12 cellular contexts compared by ENCODE assay signal in the genomic region with DNA sequence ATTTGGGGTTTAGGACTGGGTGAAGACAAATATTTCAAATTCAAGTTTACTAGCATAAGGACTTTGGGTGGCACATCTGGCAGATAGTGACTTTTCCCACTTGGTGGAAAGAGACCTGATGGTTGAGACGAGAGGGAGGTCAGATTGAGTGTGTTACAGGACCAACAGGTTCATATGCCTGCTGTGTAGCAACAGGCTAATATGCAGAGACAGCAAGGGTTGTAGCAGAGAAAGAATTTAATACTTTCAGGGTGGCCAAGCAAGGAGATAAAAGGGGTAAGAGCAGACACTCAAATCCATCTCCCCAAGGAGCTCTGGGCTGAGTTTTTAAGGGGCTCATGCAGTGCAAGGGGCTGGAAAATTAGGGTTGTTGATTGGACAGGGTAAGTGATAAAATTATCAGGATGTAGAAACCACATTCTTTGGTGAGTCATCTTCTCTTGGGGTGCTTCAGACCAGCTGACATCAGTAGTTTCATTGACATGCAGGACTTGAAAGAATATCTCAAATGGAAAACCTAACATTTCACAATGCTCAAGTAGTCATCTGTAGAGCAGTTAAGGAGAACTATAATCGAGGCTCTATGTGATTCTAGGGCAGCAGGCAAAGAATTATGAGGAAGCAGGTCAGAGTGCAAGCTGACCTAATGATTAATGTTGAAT. TPM values are rescaled to one million over a fixed set of nuclear protein-coding genes. Genes with fewer than 3 reads are reported as not detected.
DNase-seq lines count a peak whose midpoint lies in the region; ATAC-seq, FAIRE-seq and TF ChIP-seq lines count a peak whose summit lies in the region.
"Had no signal": no experiment of that assay in that cellular context is flagged by ENCODE, and none has a peak within 500 bp of the region (broad histone marks: within the 10 kb centered on the region; RNA-seq: fewer than 3 reads in every experiment).

No MANE protein-coding gene starts in this region.

- no peak for FAIRE-seq in bronchial epithelial cell (lab: Jason Lieb, UNC)

- H3K36me3 Mint-ChIP-seq in activated CD4-positive, alpha-beta T cell treated with anti-CD3 and anti-CD28 coated beads, Interleukin-2, amount 10 ng/mL, durations not matched to agents 7 days and 5 days (ENCODE audit: low read depth): peaks cover 7% of the 10 kb centered on the region
- H3K36me3 Mint-ChIP-seq in stimulated activated effector memory CD8-positive, alpha-beta T cell treated with anti-CD3 and anti-CD28 coated beads, Interleukin-12 subunit alpha, Interleukin-12 subunit beta, amount 100 ng/mL, for 72 hours: no peaks in the 10 kb centered on the region
- H3K36me3 Mint-ChIP-seq in osteocyte (ENCODE audit: unreplicated experiment): no peaks in the 10 kb centered on the region
- H3K36me3 Mint-ChIP-seq: type B pancreatic cell had no signal

- ATAC-seq in RWPE2 (ENCODE audit: low read depth): peak; percentile 70
- peak; percentile 86 for ATAC-seq in stimulated activated effector memory CD8-positive, alpha-beta T cell treated with anti-CD3 and anti-CD28 coated beads, Interleukin-12 subunit alpha, Interleukin-12 subunit beta, amount 100 ng/mL, for 72 hours

- H3K36me3 ChIP-seq in RWPE2 (ENCODE audit: low read depth): no peaks in the 10 kb centered on the region
- H3K36me3 ChIP-seq in bronchial epithelial cell (ENCODE audit: control insufficient read depth, insufficient read depth, low read length): no peaks in the 10 kb centered on the region

- CTCF ChIA-PET in activated CD4-positive, alpha-beta T cell treated with anti-CD3 and anti-CD28 coated beads, Interleukin-2, amount 10 ng/mL, durations not matched to agents 7 days and 5 days (lab: Charles Lee): interaction anchor here (0.6 to 1.1 kb wide), 4 partner anchors 10 to 100 kb away, joined by 3 read pairs; no protein-coding TSS in a partner anchor

- TF ChIP-seq CTCF in RWPE2 (IDR thresholded peaks at IDR 0.05; ENCODE audit: poor library complexity, severe bottlenecking) (no peak), bronchial epithelial cell (IDR thresholded peaks at IDR 0.05; ENCODE audit: insufficient read depth, low read length, severe bottlenecking) (no peak), osteocyte (IDR thresholded peaks at IDR 0.05) (no peak)

- peaks cover 27% of the 10 kb centered on the region for H3K27me3 Mint-ChIP-seq in activated CD4-positive, alpha-beta T cell treated with anti-CD3 and anti-CD28 coated beads, Interleukin-2, amount 10 ng/mL, durations not matched to agents 7 days and 5 days
- peaks cover 36% of the 10 kb centered on the region for H3K27me3 Mint-ChIP-seq in osteocyte (ENCODE audit: unreplicated experiment)

- H3K4me1 Mint-ChIP-seq in activated CD4-positive, alpha-beta T cell treated with anti-CD3 and anti-CD28 coated beads, Interleukin-2, amount 10 ng/mL, durations not matched to agents 7 days and 5 days: peaks cover 32% of the 10 kb centered on the region
- H3K4me1 Mint-ChIP-seq in stimulated activated effector memory CD8-positive, alpha-beta T cell treated with anti-CD3 and anti-CD28 coated beads, Interleukin-12 subunit alpha, Interleukin-12 subunit beta, amount 100 ng/mL, for 72 hours: peaks cover 16% of the 10 kb centered on the region
- H3K4me1 Mint-ChIP-seq in osteocyte (ENCODE audit: unreplicated experiment): no peaks in the 10 kb centered on the region

- H3K4me3 ChIP-seq in RWPE2 (ENCODE audit: severe bottlenecking) (no peak overlapping the region), bronchial epithelial cell (ENCODE audit: low read depth, low read length) (no peak overlapping the region)
- H3K4me3 ChIP-seq: skin epidermis had no signal

- no peak overlapping the region for H3K27ac ChIP-seq in RWPE2 (ENCODE audit: poor library complexity, severe bottlenecking)
- H3K27ac ChIP-seq: skin epidermis had no signal

- peaks cover 15% of the 10 kb centered on the region for H3K4me1 ChIP-seq in RWPE2 (ENCODE audit: insufficient read depth, poor library complexity, severe bottlenecking)

- POLR2A ChIA-PET in activated CD4-positive, alpha-beta T cell treated with anti-CD3 and anti-CD28 coated beads, Interleukin-2, amount 10 ng/mL, durations not matched to agents 7 days and 5 days (lab: Charles Lee): no interaction called here

- no peak overlapping the region for H3K4me3 Mint-ChIP-seq in activated CD4-positive, alpha-beta T cell treated with anti-CD3 and anti-CD28 coated beads, Interleukin-2, amount 10 ng/mL, durations not matched to agents 7 days and 5 days
- H3K4me3 Mint-ChIP-seq in stimulated activated effector memory CD8-positive, alpha-beta T cell treated with anti-CD3 and anti-CD28 coated beads, Interleukin-12 subunit alpha, Interleukin-12 subunit beta, amount 100 ng/mL, for 72 hours: no peak overlapping the region
- no peak overlapping the region for H3K4me3 Mint-ChIP-seq in osteocyte (ENCODE audit: unreplicated experiment)
- H3K4me3 Mint-ChIP-seq: naive thymus-derived CD8-positive, alpha-beta T cell; type B pancreatic cell had no signal

- no peaks in the 10 kb centered on the region for H3K9me3 ChIP-seq in RWPE2 (ENCODE audit: severe bottlenecking)

- DNase-seq in activated CD4-positive, alpha-beta T cell treated with anti-CD3 and anti-CD28 coated beads, Interleukin-2, amount 10 ng/mL, durations not matched to agents 7 days and 5 days: no peak
- no peak for DNase-seq in activated CD4-positive, alpha-beta T cell treated with anti-CD3 and anti-CD28 coated beads, Interleukin-2, amount 50 U/mL, for 48 hours
- DNase-seq in RWPE2 (ENCODE audit: low spot score) (no peak), bronchial epithelial cell (ENCODE audit: low read depth) (peak; percentile 91), osteocyte (ENCODE audit: extremely low spot score, unreplicated experiment) (no peak), anterior cingulate cortex (lab: John Stamatoyannopoulos, UW) (no peak), UCSD-AML1 (lab: John Stamatoyannopoulos, UW; ENCODE audit: unreplicated experiment) (no peak)
- DNase-seq in stimulated activated effector memory CD8-positive, alpha-beta T cell treated with anti-CD3 and anti-CD28 coated beads, Interleukin-12 subunit alpha, Interleukin-12 subunit beta, amount 100 ng/mL, for 72 hours (ENCODE audit: low spot score in 2 of 2): no peak
- DNase-seq: naive thymus-derived CD8-positive, alpha-beta T cell; NCI-H526 had no signal

- H3K27me3 ChIP-seq in RWPE2 (ENCODE audit: insufficient read depth, poor library complexity, severe bottlenecking) (peaks cover 17% of the 10 kb centered on the region), bronchial epithelial cell (ENCODE audit: control insufficient read depth, insufficient read depth, low read length) (peaks cover 5% of the 10 kb centered on the region)

- peak overlapping the region; percentile 54 for H3K27ac Mint-ChIP-seq in activated CD4-positive, alpha-beta T cell treated with anti-CD3 and anti-CD28 coated beads, Interleukin-2, amount 10 ng/mL, durations not matched to agents 7 days and 5 days
- no peak overlapping the region for H3K27ac Mint-ChIP-seq in stimulated activated effector memory CD8-positive, alpha-beta T cell treated with anti-CD3 and anti-CD28 coated beads, Interleukin-12 subunit alpha, Interleukin-12 subunit beta, amount 100 ng/mL, for 72 hours
- no peak overlapping the region for H3K27ac Mint-ChIP-seq in osteocyte (ENCODE audit: unreplicated experiment)
- H3K27ac Mint-ChIP-seq: naive thymus-derived CD8-positive, alpha-beta T cell; type B pancreatic cell had no signal

- peaks cover 17% of the 10 kb centered on the region for H3K9me3 Mint-ChIP-seq in activated CD4-positive, alpha-beta T cell treated with anti-CD3 and anti-CD28 coated beads, Interleukin-2, amount 10 ng/mL, durations not matched to agents 7 days and 5 days
- peaks cover 2% of the 10 kb centered on the region for H3K9me3 Mint-ChIP-seq in stimulated activated effector memory CD8-positive, alpha-beta T cell treated with anti-CD3 and anti-CD28 coated beads, Interleukin-12 subunit alpha, Interleukin-12 subunit beta, amount 100 ng/mL, for 72 hours
- peaks cover 4% of the 10 kb centered on the region for H3K9me3 Mint-ChIP-seq in osteocyte (ENCODE audit: unreplicated experiment)

RNA-seq across cellular contexts. Expression of a gene that starts 13.6 kb away (rescaled TPM):
- total RNA-seq in activated CD4-positive, alpha-beta T cell treated with anti-CD3 and anti-CD28 coated beads, Interleukin-2, amount 10 ng/mL, durations not matched to agents 7 days and 5 days: under 1 TPM; 0.54 to 0.57 TPM
- total RNA-seq in bronchial epithelial cell (not detected in 2 replicates), osteocyte (not detected in 2 replicates)
